Comparison of ENCODE assay signal across 1 cellular context in the genomic region with DNA sequence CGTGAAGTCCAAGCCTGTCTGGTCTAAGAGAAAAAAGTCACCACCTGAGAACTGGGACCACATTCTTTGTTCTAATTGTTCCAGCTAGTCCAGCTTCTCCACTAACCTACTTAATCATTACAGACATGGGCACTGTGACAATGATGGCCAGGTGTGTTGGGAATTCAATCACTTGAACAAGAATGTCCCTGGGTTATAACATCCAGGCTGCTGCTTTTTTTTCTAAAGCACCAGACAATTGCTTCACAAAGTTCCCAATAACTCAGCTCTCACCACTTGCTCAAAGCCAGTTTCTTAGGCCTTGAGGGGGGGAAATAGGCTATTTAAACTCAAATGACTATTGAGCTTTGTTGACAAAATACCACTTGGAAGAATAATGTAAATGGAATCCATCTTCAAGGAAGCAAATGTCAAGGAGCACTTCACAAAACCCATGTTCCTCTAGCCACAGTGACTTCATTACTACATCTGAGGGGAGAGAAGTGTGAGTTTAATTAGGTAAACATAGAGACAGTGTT.
TF ChIP-seq lines count a peak whose summit lies in the region.

No MANE protein-coding gene starts in this region.

TF ChIP-seq in GM23338, 12 proteins besides CTCF, POLR2A, EP300 and RAD21:
- TF ChIP-seq, protein P1, sequence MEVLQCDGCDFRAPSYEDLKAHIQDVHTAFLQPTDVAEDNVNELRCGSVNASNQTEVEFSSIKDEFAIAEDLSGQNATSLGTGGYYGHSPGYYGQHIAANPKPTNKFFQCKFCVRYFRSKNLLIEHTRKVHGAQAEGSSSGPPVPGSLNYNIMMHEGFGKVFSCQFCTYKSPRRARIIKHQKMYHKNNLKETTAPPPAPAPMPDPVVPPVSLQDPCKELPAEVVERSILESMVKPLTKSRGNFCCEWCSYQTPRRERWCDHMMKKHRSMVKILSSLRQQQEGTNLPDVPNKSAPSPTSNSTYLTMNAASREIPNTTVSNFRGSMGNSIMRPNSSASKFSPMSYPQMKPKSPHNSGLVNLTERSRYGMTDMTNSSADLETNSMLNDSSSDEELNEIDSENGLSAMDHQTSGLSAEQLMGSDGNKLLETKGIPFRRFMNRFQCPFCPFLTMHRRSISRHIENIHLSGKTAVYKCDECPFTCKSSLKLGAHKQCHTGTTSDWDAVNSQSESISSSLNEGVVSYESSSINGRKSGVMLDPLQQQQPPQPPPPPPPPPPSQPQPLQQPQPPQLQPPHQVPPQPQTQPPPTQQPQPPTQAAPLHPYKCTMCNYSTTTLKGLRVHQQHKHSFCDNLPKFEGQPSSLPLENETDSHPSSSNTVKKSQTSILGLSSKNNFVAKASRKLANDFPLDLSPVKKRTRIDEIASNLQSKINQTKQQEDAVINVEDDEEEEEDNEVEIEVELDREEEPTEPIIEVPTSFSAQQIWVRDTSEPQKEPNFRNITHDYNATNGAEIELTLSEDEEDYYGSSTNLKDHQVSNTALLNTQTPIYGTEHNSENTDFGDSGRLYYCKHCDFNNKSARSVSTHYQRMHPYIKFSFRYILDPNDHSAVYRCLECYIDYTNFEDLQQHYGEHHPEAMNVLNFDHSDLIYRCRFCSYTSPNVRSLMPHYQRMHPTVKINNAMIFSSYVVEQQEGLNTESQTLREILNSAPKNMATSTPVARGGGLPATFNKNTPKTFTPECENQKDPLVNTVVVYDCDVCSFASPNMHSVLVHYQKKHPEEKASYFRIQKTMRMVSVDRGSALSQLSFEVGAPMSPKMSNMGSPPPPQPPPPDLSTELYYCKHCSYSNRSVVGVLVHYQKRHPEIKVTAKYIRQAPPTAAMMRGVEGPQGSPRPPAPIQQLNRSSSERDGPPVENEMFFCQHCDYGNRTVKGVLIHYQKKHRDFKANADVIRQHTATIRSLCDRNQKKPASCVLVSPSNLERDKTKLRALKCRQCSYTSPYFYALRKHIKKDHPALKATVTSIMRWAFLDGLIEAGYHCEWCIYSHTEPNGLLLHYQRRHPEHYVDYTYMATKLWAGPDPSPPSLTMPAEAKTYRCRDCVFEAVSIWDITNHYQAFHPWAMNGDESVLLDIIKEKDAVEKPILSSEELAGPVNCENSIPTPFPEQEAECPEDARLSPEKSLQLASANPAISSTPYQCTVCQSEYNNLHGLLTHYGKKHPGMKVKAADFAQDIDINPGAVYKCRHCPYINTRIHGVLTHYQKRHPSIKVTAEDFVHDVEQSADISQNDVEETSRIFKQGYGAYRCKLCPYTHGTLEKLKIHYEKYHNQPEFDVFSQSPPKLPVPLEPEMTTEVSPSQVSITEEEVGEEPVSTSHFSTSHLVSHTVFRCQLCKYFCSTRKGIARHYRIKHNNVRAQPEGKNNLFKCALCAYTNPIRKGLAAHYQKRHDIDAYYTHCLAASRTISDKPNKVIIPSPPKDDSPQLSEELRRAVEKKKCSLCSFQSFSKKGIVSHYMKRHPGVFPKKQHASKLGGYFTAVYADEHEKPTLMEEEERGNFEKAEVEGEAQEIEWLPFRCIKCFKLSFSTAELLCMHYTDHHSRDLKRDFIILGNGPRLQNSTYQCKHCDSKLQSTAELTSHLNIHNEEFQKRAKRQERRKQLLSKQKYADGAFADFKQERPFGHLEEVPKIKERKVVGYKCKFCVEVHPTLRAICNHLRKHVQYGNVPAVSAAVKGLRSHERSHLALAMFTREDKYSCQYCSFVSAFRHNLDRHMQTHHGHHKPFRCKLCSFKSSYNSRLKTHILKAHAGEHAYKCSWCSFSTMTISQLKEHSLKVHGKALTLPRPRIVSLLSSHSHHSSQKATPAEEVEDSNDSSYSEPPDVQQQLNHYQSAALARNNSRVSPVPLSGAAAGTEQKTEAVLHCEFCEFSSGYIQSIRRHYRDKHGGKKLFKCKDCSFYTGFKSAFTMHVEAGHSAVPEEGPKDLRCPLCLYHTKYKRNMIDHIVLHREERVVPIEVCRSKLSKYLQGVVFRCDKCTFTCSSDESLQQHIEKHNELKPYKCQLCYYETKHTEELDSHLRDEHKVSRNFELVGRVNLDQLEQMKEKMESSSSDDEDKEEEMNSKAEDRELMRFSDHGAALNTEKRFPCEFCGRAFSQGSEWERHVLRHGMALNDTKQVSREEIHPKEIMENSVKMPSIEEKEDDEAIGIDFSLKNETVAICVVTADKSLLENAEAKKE (CRISPR knock-in tag; IDR thresholded peaks at IDR 0.05): no peak
- no peak for TF ChIP-seq EZH2 (IDR thresholded peaks at IDR 0.05; ENCODE audit: low read depth, unreplicated experiment)
- TF ChIP-seq EZH2phosphoT487 (IDR thresholded peaks at IDR 0.05; ENCODE audit: unreplicated experiment): no peak
- no peak for TF ChIP-seq STAT1 (IDR thresholded peaks at IDR 0.05; ENCODE audit: unreplicated experiment)
- TF ChIP-seq NANOG (IDR thresholded peaks at IDR 0.05; ENCODE audit: borderline replicate concordance): no peak
- no peak for TF ChIP-seq JUNB (IDR thresholded peaks at IDR 0.05; ENCODE audit: unreplicated experiment)
- no peak for TF ChIP-seq ZNF114 (CRISPR knock-in tag; IDR thresholded peaks at IDR 0.05)
- no peak for TF ChIP-seq ETS1 (IDR thresholded peaks at IDR 0.05)
- no peak for TF ChIP-seq POLR2AphosphoS5 (IDR thresholded peaks at IDR 0.05; ENCODE audit: low read depth)
- no peak for TF ChIP-seq ZNF331 (CRISPR knock-in tag; IDR thresholded peaks at IDR 0.05; ENCODE audit: low read depth)
- TF ChIP-seq, protein P2, sequence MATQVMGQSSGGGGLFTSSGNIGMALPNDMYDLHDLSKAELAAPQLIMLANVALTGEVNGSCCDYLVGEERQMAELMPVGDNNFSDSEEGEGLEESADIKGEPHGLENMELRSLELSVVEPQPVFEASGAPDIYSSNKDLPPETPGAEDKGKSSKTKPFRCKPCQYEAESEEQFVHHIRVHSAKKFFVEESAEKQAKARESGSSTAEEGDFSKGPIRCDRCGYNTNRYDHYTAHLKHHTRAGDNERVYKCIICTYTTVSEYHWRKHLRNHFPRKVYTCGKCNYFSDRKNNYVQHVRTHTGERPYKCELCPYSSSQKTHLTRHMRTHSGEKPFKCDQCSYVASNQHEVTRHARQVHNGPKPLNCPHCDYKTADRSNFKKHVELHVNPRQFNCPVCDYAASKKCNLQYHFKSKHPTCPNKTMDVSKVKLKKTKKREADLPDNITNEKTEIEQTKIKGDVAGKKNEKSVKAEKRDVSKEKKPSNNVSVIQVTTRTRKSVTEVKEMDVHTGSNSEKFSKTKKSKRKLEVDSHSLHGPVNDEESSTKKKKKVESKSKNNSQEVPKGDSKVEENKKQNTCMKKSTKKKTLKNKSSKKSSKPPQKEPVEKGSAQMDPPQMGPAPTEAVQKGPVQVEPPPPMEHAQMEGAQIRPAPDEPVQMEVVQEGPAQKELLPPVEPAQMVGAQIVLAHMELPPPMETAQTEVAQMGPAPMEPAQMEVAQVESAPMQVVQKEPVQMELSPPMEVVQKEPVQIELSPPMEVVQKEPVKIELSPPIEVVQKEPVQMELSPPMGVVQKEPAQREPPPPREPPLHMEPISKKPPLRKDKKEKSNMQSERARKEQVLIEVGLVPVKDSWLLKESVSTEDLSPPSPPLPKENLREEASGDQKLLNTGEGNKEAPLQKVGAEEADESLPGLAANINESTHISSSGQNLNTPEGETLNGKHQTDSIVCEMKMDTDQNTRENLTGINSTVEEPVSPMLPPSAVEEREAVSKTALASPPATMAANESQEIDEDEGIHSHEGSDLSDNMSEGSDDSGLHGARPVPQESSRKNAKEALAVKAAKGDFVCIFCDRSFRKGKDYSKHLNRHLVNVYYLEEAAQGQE (IDR thresholded peaks at IDR 0.05; ENCODE audit: unreplicated experiment): no peak
- TF ChIP-seq CREB1 (CRISPR knock-in tag; IDR thresholded peaks at IDR 0.05; ENCODE audit: low read depth): no peak
